In genomic region chr14:77053046-77053841, GRCh38 we compare ENCODE assay signal across 9 cellular contexts. TPM values are rescaled to one million over a fixed set of nuclear protein-coding genes. Genes with fewer than 3 reads are reported as not detected.
DNase-seq lines count a peak whose midpoint lies in the region; ATAC-seq and TF ChIP-seq lines count a peak whose summit lies in the region.
"Had no signal": no experiment of that assay in that cellular context is flagged by ENCODE, and none has a peak within 500 bp of the region (broad histone marks: within the 10 kb centered on the region; RNA-seq: fewer than 3 reads in every experiment).

No MANE protein-coding gene starts in this region.

- H3K27me3 Mint-ChIP-seq in Caco-2 (ENCODE audit: insufficient read depth, unreplicated experiment): no peaks in the 10 kb centered on the region
- H3K27me3 Mint-ChIP-seq: IgD-negative memory B cell had no signal

- H3K9me3 ChIP-seq in Caco-2 (no peaks in the 10 kb centered on the region), prostate gland (no peaks in the 10 kb centered on the region), aorta (ENCODE audit: control insufficient read depth, low read length) (peaks cover 3% of the 10 kb centered on the region)

- no peaks in the 10 kb centered on the region for H3K36me3 Mint-ChIP-seq in Caco-2 (ENCODE audit: insufficient read depth, unreplicated experiment)
- H3K36me3 Mint-ChIP-seq: IgD-negative memory B cell had no signal

- H3K9me3 Mint-ChIP-seq in Caco-2 (ENCODE audit: unreplicated experiment): no peaks in the 10 kb centered on the region

- no peaks in the 10 kb centered on the region for H3K36me3 ChIP-seq in Caco-2 (ENCODE audit: control insufficient read depth, insufficient read depth, low read length)
- H3K36me3 ChIP-seq in prostate gland: no peaks in the 10 kb centered on the region
- no peaks in the 10 kb centered on the region for H3K36me3 ChIP-seq in aorta (ENCODE audit: control insufficient read depth in 1 of 2, insufficient read depth in 2 of 2, low read length in 1 of 2)

- no TSS peak for BruUV-seq in Caco-2 (replicated peaks; lab: Mats Ljungman, UMichigan)

- TF ChIP-seq CTCF in Caco-2 (IDR thresholded peaks at IDR 0.05; ENCODE audit: insufficient read depth in 1 of 2, low read depth in 1 of 2, low read length in 1 of 2, severe bottlenecking in 1 of 2, unreplicated experiment in 1 of 2) (peak; percentile 93 to 94), prostate gland (IDR thresholded peaks at IDR 0.05) (peak; percentile 90 to 97 (median 94))

- H3K4me1 ChIP-seq in Caco-2: peaks cover 6% of the 10 kb centered on the region; the same call in 1 of the 2 replicates
- peaks cover 4% of the 10 kb centered on the region for H3K4me1 ChIP-seq in prostate gland (replicated peaks)
- no peaks in the 10 kb centered on the region for H3K4me1 ChIP-seq in aorta (ENCODE audit: control insufficient read depth in 1 of 2, insufficient read depth in 2 of 2, low read length in 2 of 2)

- H3K27ac Mint-ChIP-seq in Caco-2 (ENCODE audit: unreplicated experiment): no peak overlapping the region

- no peak overlapping the region for H3K4me3 ChIP-seq in Caco-2 (ENCODE audit: low read depth, low read length)
- no peak overlapping the region for H3K4me3 ChIP-seq in prostate gland
- H3K4me3 ChIP-seq in aorta (ENCODE audit: low read length in 2 of 2): no peak overlapping the region

- no peaks in the 10 kb centered on the region for H3K4me1 Mint-ChIP-seq in Caco-2 (ENCODE audit: low read depth, unreplicated experiment)

- intact Hi-C loops in Caco-2 (cut with micrococcal nuclease; ENCODE audit: unreplicated experiment) (loop anchor here (1.0 kb wide), 4 partner anchors 15 to 177 kb away; no protein-coding TSS in a partner anchor), prostate gland (cut with DNase I) (loop anchor here (1.0 kb wide), 1 partner anchor 140 kb away; no protein-coding TSS in a partner anchor), aorta (cut with DNase I) (loop anchor here (1.0 to 2.0 kb wide), 2 partner anchors 140 kb away; no protein-coding TSS in a partner anchor)

- ATAC-seq in HG02759 (IDR thresholded peaks at IDR 0.05; ENCODE audit: unreplicated experiment) (peak; percentile 61), aorta (ENCODE audit: low FRiP score) (peak; percentile 78), GM19324 (IDR thresholded peaks at IDR 0.05; ENCODE audit: low FRiP score, unreplicated experiment) (no peak)

- POLR2A ChIA-PET in Caco-2 (lab: Charles Lee): no interaction called here

- H3K27me3 ChIP-seq in Caco-2 (replicated peaks; ENCODE audit: control insufficient read depth, insufficient read depth, low read length): no peaks in the 10 kb centered on the region
- H3K27me3 ChIP-seq in prostate gland (replicated peaks; ENCODE audit: insufficient read depth): no peaks in the 10 kb centered on the region
- H3K27me3 ChIP-seq in aorta (ENCODE audit: control insufficient read depth in 1 of 2, insufficient read depth in 2 of 2, low read length in 1 of 2): no peaks in the 10 kb centered on the region

- H3K4me3 Mint-ChIP-seq in Caco-2 (ENCODE audit: unreplicated experiment): no peak overlapping the region
- H3K4me3 Mint-ChIP-seq: IgD-negative memory B cell had no signal

- no peak for TF ChIP-seq POLR2A in prostate gland (IDR thresholded peaks at IDR 0.05)

- H3K27ac ChIP-seq in prostate gland: peak overlapping the region; percentile 60 to 64
- no peak overlapping the region for H3K27ac ChIP-seq in aorta (ENCODE audit: low read depth in 1 of 2, low read length in 2 of 2)

- 36% methylated on average over 21 of the region's 21 CpGs for WGBS in prostate gland
- WGBS in aorta, 2 donors: 49 to 52% methylated on average over 21 of the region's 21 CpGs

- DNase-seq in Caco-2 (peak; percentile 79 to 84), RPMI8226 (peak; percentile 61), activated gamma-delta T cell treated with Interleukin-2 at 50 U/mL for 16 hours (peak; percentile 83), glomerular visceral epithelial cell (ENCODE audit: extremely low spot score) (peak; percentile 70), prostate gland (ENCODE audit: low spot score) (peak; percentile 69), aorta (peak; percentile 81 to 92)

- CTCF ChIA-PET in Caco-2 (lab: Charles Lee): interaction anchor here (1.6 to 2.3 kb wide), 2 partner anchors 13 to 177 kb away, joined by 4 to 10 read pairs; no protein-coding TSS in a partner anchor

RNA-seq across cellular contexts. Expression of gene IRF2BPL, which starts 24.7 kb away (rescaled TPM):
- 24.1 and 24.7 TPM in 2 replicates for total RNA-seq in Caco-2 (2022)
- total RNA-seq in prostate gland: 100 to 1,000 TPM; 113 to 141 TPM
- 10 to 100 TPM; 34.7 to 59.6 TPM for total RNA-seq in aorta
- polyA plus RNA-seq in aorta: 10 to 100 TPM in 1 of 2 donors, 1 to 10 TPM in 1; 3.4 to 13.0 TPM

RNA-seq across cellular contexts. Expression of gene CIPC, which starts 44.8 kb away (rescaled TPM):
- total RNA-seq in Caco-2 (2022) (12.8 and 15.4 TPM in 2 replicates), prostate gland (10 to 100 TPM; 45.1 to 63.3 TPM), aorta (10 to 100 TPM; 23.1 to 24.4 TPM)
- 10 to 100 TPM in 1 of 2 donors, 1 to 10 TPM in 1; 8.1 to 11.0 TPM for polyA plus RNA-seq in aorta

Comparison
In these comparisons a context has a peak if more than half of its experiments do, and no peak if none do; other contexts are left out.
1. H3K27ac ChIP-seq: peak in prostate gland (2 of 2); none in aorta (0 of 2).
2. Peak in every context shown above with its lines, with median percentiles within 50 percentile points of each other: DNase-seq.